In the genomic region with DNA sequence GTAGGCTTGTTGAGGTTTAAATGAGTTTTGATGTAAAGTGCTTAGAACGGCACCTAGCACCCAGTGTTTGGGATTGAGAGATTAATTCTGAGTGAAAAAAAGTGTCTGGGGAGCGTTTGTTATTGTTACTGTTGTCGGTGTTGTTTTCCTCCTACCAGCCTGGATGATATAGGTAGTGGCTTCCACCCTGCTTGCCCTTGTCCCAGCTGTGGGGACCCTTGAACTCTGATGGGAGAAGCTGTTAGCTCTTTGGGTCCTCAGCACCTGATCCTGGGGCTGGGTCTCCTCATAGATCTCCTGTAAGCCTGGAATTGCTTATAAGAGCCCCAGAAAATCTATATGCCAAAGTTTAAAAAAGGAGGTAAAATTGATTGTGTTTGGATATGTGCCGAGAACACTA, we compare ENCODE assay signal across 8 cellular contexts. TPM values are rescaled to one million over a fixed set of nuclear protein-coding genes. Genes with fewer than 3 reads are reported as not detected.
A peak's percentile ranks its signal among the peaks of the same experiment; 100 is the strongest.
DNase-seq lines count a peak whose midpoint lies in the region; ATAC-seq and TF ChIP-seq lines count a peak whose summit lies in the region.

No MANE protein-coding gene starts in this region.

- no peaks in the 10 kb centered on the region for H3K79me2 ChIP-seq in OCI-LY1 (ENCODE audit: insufficient read depth, low read length)

- peak overlapping the region; percentile 66 for H3K9ac ChIP-seq in OCI-LY1 (ENCODE audit: low read length)
- peak overlapping the region; percentile 49 to 54 for H3K9ac ChIP-seq in duodenal mucosa (ENCODE audit: low read depth in 1 of 2, low read length in 2 of 2)
- H3K9ac ChIP-seq in skeletal muscle tissue (ENCODE audit: low read depth in 1 of 3, low read length in 3 of 3) = peak overlapping the region in 2 of 3 donors; percentile 33 to 50

- no peak for DNase-seq in GM06990 (ENCODE audit: extremely low read depth, insufficient read length)
- DNase-seq in stimulated activated CD4-positive, alpha-beta T cell treated with anti-CD3 and anti-CD28 coated beads, Interleukin-4, amount 100 ng/mL, for 1 hour = no peak
- no peak for DNase-seq in tibial artery
- DNase-seq in NCI-H226 = no peak

- H3K4me1 ChIP-seq in OCI-LY1 (ENCODE audit: insufficient read depth, low read length, severe bottlenecking) (peaks cover 80% of the 10 kb centered on the region), duodenal mucosa (ENCODE audit: control insufficient read depth in 1 of 2, insufficient read depth in 2 of 2, low read length in 2 of 2) (peaks cover 55 to 80% of the 10 kb centered on the region in 2 donors), skeletal muscle tissue (ENCODE audit: control insufficient read depth in 3 of 3, insufficient read depth in 3 of 3, low read length in 3 of 3) (peaks cover 56 to 72% (median 59%) of the 10 kb centered on the region in 3 donors), tibial artery (peaks cover 0 to 9% (median 8%) of the 10 kb centered on the region in 4 donors)

- peaks cover 5% of the 10 kb centered on the region; the same call in 1 of the 2 replicates for H3F3A ChIP-seq in OCI-LY1 (ENCODE audit: insufficient read depth, low read length)

- no peaks in the 10 kb centered on the region for H3K9me3 ChIP-seq in OCI-LY1 (ENCODE audit: low read length)
- no peaks in the 10 kb centered on the region for H3K9me3 ChIP-seq in duodenal mucosa (ENCODE audit: control insufficient read depth in 1 of 2, low read length in 2 of 2)
- H3K9me3 ChIP-seq in skeletal muscle tissue (ENCODE audit: control insufficient read depth in 3 of 3, low read length in 3 of 3) = no peaks in the 10 kb centered on the region
- H3K9me3 ChIP-seq in tibial artery = no peaks in the 10 kb centered on the region

- intact Hi-C loops in tibial artery (cut with DNase I; ENCODE audit: low total_unique reads) = no loop called here

- peaks cover 1% of the 10 kb centered on the region; the same call in 1 of the 2 replicates for H3K36me3 ChIP-seq in GM06990 (ENCODE audit: control insufficient read depth, insufficient read depth, low read length)
- no peaks in the 10 kb centered on the region for H3K36me3 ChIP-seq in OCI-LY1 (ENCODE audit: insufficient read depth, low read length)
- H3K36me3 ChIP-seq in duodenal mucosa (ENCODE audit: control insufficient read depth in 1 of 2, insufficient read depth in 2 of 2, low read length in 2 of 2) = no peaks in the 10 kb centered on the region
- H3K36me3 ChIP-seq in skeletal muscle tissue (ENCODE audit: control insufficient read depth in 3 of 3, insufficient read depth in 3 of 3, low read length in 3 of 3) = no peaks in the 10 kb centered on the region
- H3K36me3 ChIP-seq in tibial artery = no peaks in the 10 kb centered on the region

- no peak for TF ChIP-seq CTCF in GM06990 (IDR thresholded peaks at IDR 0.05; ENCODE audit: insufficient read depth, low read length, poor library complexity, severe bottlenecking)
- TF ChIP-seq CTCF in OCI-LY1 (IDR thresholded peaks at IDR 0.05; ENCODE audit: low read length) = no peak
- no peak for TF ChIP-seq CTCF in tibial artery (IDR thresholded peaks at IDR 0.05)

- H3K4me2 ChIP-seq in OCI-LY1 (ENCODE audit: low read length) = peak overlapping the region; percentile 95

- no peak overlapping the region for H2AFZ ChIP-seq in OCI-LY1 (ENCODE audit: low read length)

- no peaks in the 10 kb centered on the region for H3K9me2 ChIP-seq in OCI-LY1 (ENCODE audit: low read depth, low read length)

- ATAC-seq in GM18498 (IDR thresholded peaks at IDR 0.05; ENCODE audit: unreplicated experiment) = no peak

- no peaks in the 10 kb centered on the region for H4K20me1 ChIP-seq in OCI-LY1 (ENCODE audit: insufficient read depth, low read length)

- H3K27me3 ChIP-seq in GM06990 (replicated peaks; ENCODE audit: control insufficient read depth, insufficient read depth, low read length) (no peaks in the 10 kb centered on the region), OCI-LY1 (ENCODE audit: insufficient read depth, low read length) (no peaks in the 10 kb centered on the region), duodenal mucosa (ENCODE audit: control insufficient read depth in 1 of 2, insufficient read depth in 2 of 2, low read length in 2 of 2) (peaks cover 0 to 3% of the 10 kb centered on the region in 2 donors), skeletal muscle tissue (ENCODE audit: control insufficient read depth in 3 of 3, insufficient read depth in 3 of 3, low read length in 3 of 3) (peaks cover 0 to 4% (median 0%) of the 10 kb centered on the region in 3 donors), tibial artery (peaks cover 0 to 51% of the 10 kb centered on the region in 2 donors)

- peak overlapping the region; percentile 90 for H3K4me3 ChIP-seq in GM06990 (replicated peaks; ENCODE audit: low read depth, low read length)
- peak overlapping the region; percentile 48 for H3K4me3 ChIP-seq in OCI-LY1 (ENCODE audit: low read depth, low read length, poor library complexity, severe bottlenecking)
- peak overlapping the region; percentile 50 to 69 for H3K4me3 ChIP-seq in duodenal mucosa (ENCODE audit: low read depth in 1 of 2, low read length in 2 of 2)
- H3K4me3 ChIP-seq in skeletal muscle tissue (ENCODE audit: low read length in 3 of 3) = peak overlapping the region in 1 of 3 donors; percentile 1
- no peak overlapping the region for H3K4me3 ChIP-seq in tibial artery

- H3K27ac ChIP-seq in OCI-LY1 (ENCODE audit: low read depth, low read length, poor library complexity, severe bottlenecking) (peak overlapping the region; percentile 95), duodenal mucosa (ENCODE audit: low read depth, low read length) (peak overlapping the region; percentile 53), skeletal muscle tissue (ENCODE audit: low read depth, low read length) (peak overlapping the region; percentile 84), tibial artery (no peak overlapping the region)

RNA-seq across cellular contexts. Expression of a gene that starts 4.9 kb away (rescaled TPM):
- 3.1 TPM for total RNA-seq in skeletal muscle tissue

RNA-seq across cellular contexts. Expression of a gene that starts 35.3 kb away (rescaled TPM):
- total RNA-seq in skeletal muscle tissue = not detected

Comparison
In these comparisons a context has a peak if more than half of its experiments do, and no peak if none do; other contexts are left out.
1. H3K4me3 ChIP-seq: peak in GM06990 (single experiment), OCI-LY1 (single experiment) and duodenal mucosa (2 of 2); none in tibial artery (0 of 2).
2. H3K27ac ChIP-seq: peak in OCI-LY1 (single experiment), duodenal mucosa (single experiment) and skeletal muscle tissue (single experiment); none in tibial artery (0 of 2).
3. Peak in every context shown above with its lines, with median percentiles within 50 percentile points of each other: H3K9ac ChIP-seq.